In genomic region chr18:74654637-74655036, GRCh38 we compare ENCODE assay signal across 9 cellular contexts. TPM values are rescaled to one million over a fixed set of nuclear protein-coding genes. Genes with fewer than 3 reads are reported as not detected.
DNase-seq lines count a peak whose midpoint lies in the region; ATAC-seq, FAIRE-seq and TF ChIP-seq lines count a peak whose summit lies in the region.
"Had no signal": no experiment of that assay in that cellular context is flagged by ENCODE, and none has a peak within 500 bp of the region (broad histone marks: within the 10 kb centered on the region; RNA-seq: fewer than 3 reads in every experiment).

No MANE protein-coding gene starts in this region.

- no peak for TF ChIP-seq POLR2A in right lobe of liver (IDR thresholded peaks at IDR 0.05)

- peak; percentile 15 for DNase-seq in M059J (ENCODE audit: low read depth)
- no peak for DNase-seq in right lobe of liver
- DNase-seq in RPMI8226 = no peak
- no peak for DNase-seq in ecto neural progenitor cell (ENCODE audit: low spot score)
- DNase-seq in BE2C = no peak
- no peak for DNase-seq in mesenteric fat pad (ENCODE audit: low spot score)

- H3K79me2 ChIP-seq in DOHH2 (ENCODE audit: control insufficient read depth, low read length) = no peaks in the 10 kb centered on the region

- no peaks in the 10 kb centered on the region for H4K20me1 ChIP-seq in DOHH2 (ENCODE audit: control insufficient read depth, insufficient read depth, low read depth, low read length)

- 42% methylated on average over 2 of the region's 2 CpGs for WGBS in right lobe of liver (ENCODE audit: insufficient coverage, low coverage, low lambda C conversion rate, missing lambda C conversion rate)

- H3K27me3 ChIP-seq in DOHH2 (ENCODE audit: control insufficient read depth, low read length) (no peaks in the 10 kb centered on the region), right lobe of liver (no peaks in the 10 kb centered on the region), BE2C (no peaks in the 10 kb centered on the region)

- H3F3A ChIP-seq in DOHH2 (ENCODE audit: control insufficient read depth, insufficient read depth) = peaks cover 3% of the 10 kb centered on the region; the same call in 1 of the 2 replicates

- H3K4me1 ChIP-seq in DOHH2 (ENCODE audit: control insufficient read depth, low read length) (peaks cover 13% of the 10 kb centered on the region), right lobe of liver (no peaks in the 10 kb centered on the region), BE2C (no peaks in the 10 kb centered on the region)

- no peaks in the 10 kb centered on the region for H3K36me3 ChIP-seq in DOHH2 (ENCODE audit: control insufficient read depth, low read length)
- no peaks in the 10 kb centered on the region for H3K36me3 ChIP-seq in right lobe of liver
- no peaks in the 10 kb centered on the region for H3K36me3 ChIP-seq in BE2C

- peak in 2 of 4 donors; percentile 34 to 62 for ATAC-seq in right lobe of liver

- peak; percentile 49 for TF ChIP-seq CTCF in DOHH2 (IDR thresholded peaks at IDR 0.05; ENCODE audit: low read depth, low read length, poor library complexity, severe bottlenecking)
- TF ChIP-seq CTCF in right lobe of liver (IDR thresholded peaks at IDR 0.05) = peak in 3 of 4 donors; percentile 20 to 35 (median 30)
- no peak for TF ChIP-seq CTCF in BE2C (IDR thresholded peaks at IDR 0.05; ENCODE audit: low read depth, low read length)

- no peaks in the 10 kb centered on the region for H3K9me2 ChIP-seq in DOHH2 (replicated peaks; ENCODE audit: control insufficient read depth, low read length)

- FAIRE-seq in TTC549 (lab: Jason Lieb, UNC) = peak; percentile 92
- FAIRE-seq: keratinocyte had no signal

- intact Hi-C loops in right lobe of liver (cut with DNase I) = no loop called here

- H3K4me3 ChIP-seq in DOHH2 (ENCODE audit: low read length) = no peak overlapping the region
- H3K4me3 ChIP-seq in right lobe of liver = no peak overlapping the region
- no peak overlapping the region for H3K4me3 ChIP-seq in BE2C (ENCODE audit: low read depth, low read length)

- H3K27ac ChIP-seq in DOHH2 (ENCODE audit: low read depth, low read length) = no peak overlapping the region
- H3K27ac ChIP-seq in right lobe of liver = no peak overlapping the region

- H3K9me3 ChIP-seq in DOHH2 (ENCODE audit: control insufficient read depth, insufficient read depth, low read length) (no peaks in the 10 kb centered on the region), right lobe of liver (no peaks in the 10 kb centered on the region), BE2C (no peaks in the 10 kb centered on the region)

- H3K4me2 ChIP-seq in DOHH2 (ENCODE audit: low read length) = no peak overlapping the region

RNA-seq across cellular contexts. Expression of gene ZNF407, which starts 57.0 kb away (rescaled TPM):
- total RNA-seq in M059J (2014; rRNA removed; shearing (Covaris generic)) = 4.7 and 5.9 TPM in 2 replicates
- 1 to 10 TPM; 4.3 to 8.0 (median 5.7) TPM for total RNA-seq in right lobe of liver
- polyA plus RNA-seq in BE2C (2012; ENCODE audit: insufficient read depth, insufficient read length, low read depth) = 12.1 TPM
- total RNA-seq in mesenteric fat pad = 14.4 TPM
